In the genomic region with DNA sequence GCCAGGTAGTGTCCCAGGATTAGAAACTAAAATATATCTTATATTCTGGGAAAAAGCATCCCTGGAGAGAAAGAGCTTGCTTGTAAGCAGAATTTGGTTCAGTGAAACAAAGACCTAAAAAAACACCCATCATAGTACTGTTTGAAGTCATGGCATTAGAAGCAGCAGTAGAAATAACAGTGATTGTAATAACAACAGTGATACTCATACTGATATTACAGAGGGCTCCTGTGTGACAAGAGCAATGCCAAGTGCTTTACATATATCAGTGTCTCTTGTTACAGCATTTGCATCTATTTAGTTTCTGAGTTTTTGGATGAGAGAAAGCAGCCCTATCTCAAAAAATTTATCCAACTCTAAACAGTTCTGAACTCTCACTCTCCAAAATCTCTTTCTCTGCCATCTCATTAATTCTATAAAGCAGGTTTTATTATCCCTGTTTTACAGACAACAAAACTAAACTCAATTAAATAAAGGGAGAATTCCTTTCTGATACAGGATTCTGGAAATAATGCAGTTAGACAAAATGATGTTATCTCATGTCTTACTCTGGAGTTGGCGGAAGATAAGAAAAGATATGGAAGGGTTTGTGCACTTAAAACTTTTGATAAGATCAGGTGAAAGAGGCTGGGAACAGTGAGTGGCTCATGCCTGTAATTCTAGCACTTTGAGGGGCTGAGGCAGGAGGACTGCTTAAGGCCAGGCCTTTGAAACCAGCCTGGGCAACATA, we compare ENCODE assay signal across 20 cellular contexts.
"Had no signal": no experiment of that assay in that cellular context is flagged by ENCODE, and none has a peak within 500 bp of the region (broad histone marks: within the 10 kb centered on the region; RNA-seq: fewer than 3 reads in every experiment).

No MANE protein-coding gene starts in this region.

- H3K27ac ChIP-seq: colonic mucosa, left ventricle myocardium inferior, prostate gland, SJSA1, skin epidermis, transverse colon had no signal

- H3K27me3 ChIP-seq: colonic mucosa, SJSA1, transverse colon had no signal

- H3K27me3 Mint-ChIP-seq: memory B cell had no signal

- H3K9me3 Mint-ChIP-seq: memory B cell had no signal

- H3K9me3 ChIP-seq: colonic mucosa, left ventricle myocardium inferior, prostate gland, SJSA1, transverse colon had no signal

- DNase-seq: activated CD4-positive, alpha-beta T cell treated with anti-CD3 and anti-CD28 coated beads, Interleukin-2, amount 50 U/mL, for 1 hour; activated naive CD4-positive, alpha-beta T cell treated with Interleukin-2 at 50 U/mL for 16 hours; amniotic stem cell; caudate nucleus; colonic mucosa; hippocampal formation; kidney; left ventricle myocardium inferior; nephron progenitor cell; occipital lobe; right cardiac atrium; stimulated activated CD4-positive, alpha-beta T cell treated with anti-CD3 and anti-CD28 coated beads, Interleukin-15, amount 100 ng/mL, for 24 hours; stimulated activated CD4-positive, alpha-beta T cell treated with anti-CD3 and anti-CD28 coated beads, Interleukin-4, amount 100 ng/mL, for 1 hour; transverse colon had no signal

- H3K36me3 ChIP-seq: colonic mucosa, prostate gland, SJSA1, transverse colon had no signal

- H3K27ac Mint-ChIP-seq: memory B cell had no signal

- H3K4me3 Mint-ChIP-seq: memory B cell, nephron progenitor cell, WTC11 had no signal

- H3K4me3 ChIP-seq: colonic mucosa, left ventricle myocardium inferior, prostate gland, SJSA1, skin epidermis, transverse colon had no signal

- H3K4me1 ChIP-seq: colonic mucosa, left ventricle myocardium inferior, prostate gland, SJSA1, transverse colon had no signal

- ATAC-seq: esophagus mucosa, right cardiac atrium, WTC11 had no signal
